25 cellular contexts compared by ENCODE assay signal in the genomic region with DNA sequence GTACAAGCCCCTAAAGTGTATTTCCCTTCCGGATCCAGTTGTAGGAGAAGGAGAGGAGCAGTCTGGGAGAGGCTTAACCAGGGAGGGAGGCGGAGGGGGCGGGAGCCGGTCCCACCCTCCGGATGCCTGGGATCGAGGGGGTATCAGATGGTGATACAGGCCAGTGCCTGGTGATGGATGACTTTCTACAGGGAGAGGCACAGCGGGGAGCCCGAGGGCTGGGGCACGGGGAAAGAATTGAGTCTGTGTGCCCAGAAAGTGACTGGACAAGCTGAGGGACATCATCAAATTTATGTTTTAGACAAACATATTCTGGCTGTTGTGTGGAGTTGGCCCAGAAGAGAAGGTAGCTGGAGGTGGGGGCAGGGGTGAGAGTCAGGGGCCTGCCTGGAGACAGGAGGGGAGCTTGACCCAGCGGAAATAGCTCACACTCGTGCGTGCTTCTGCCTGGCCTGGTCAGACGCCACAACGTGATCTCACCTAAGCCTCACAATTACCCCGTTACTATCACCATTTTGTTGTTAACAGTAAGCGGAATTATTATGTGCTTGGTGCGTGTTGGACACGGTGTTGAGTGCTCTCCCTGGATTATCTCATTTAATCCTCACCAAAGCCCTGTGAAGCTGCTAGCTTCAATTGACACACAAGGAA. TPM values are rescaled to one million over a fixed set of nuclear protein-coding genes. Genes with fewer than 3 reads are reported as not detected.
A peak's percentile ranks its signal among the peaks of the same experiment; 100 is the strongest.
DNase-seq lines count a peak whose midpoint lies in the region; ATAC-seq and TF ChIP-seq lines count a peak whose summit lies in the region.
"Had no signal": no experiment of that assay in that cellular context is flagged by ENCODE, and none has a peak within 500 bp of the region (broad histone marks: within the 10 kb centered on the region; RNA-seq: fewer than 3 reads in every experiment).

No MANE protein-coding gene starts in this region.

- H3K27ac ChIP-seq in WERI-Rb-1: peak overlapping the region; percentile 63
- H3K27ac ChIP-seq: breast epithelium, gastroesophageal sphincter, lower lobe of right lung, thyroid gland had no signal

- peaks cover 92% of the 10 kb centered on the region for H3K36me3 ChIP-seq in WERI-Rb-1
- H3K36me3 ChIP-seq: breast epithelium had no signal

- H3K27me3 Mint-ChIP-seq in stimulated activated memory B cell treated with anti-CD40 and anti-IgM and Interleukin-4, amounts not matched to agents 10 μg/mL and 1 μg/mL and 100 μg/mL, for 72 hours: no peaks in the 10 kb centered on the region
- H3K27me3 Mint-ChIP-seq: activated B cell treated with CpG ODN at 0.5 μM for 24 hours; CD4-positive, CD25-positive, alpha-beta regulatory T cell; effector memory CD8-positive, alpha-beta T cell; IgD-negative memory B cell had no signal

- H3K27ac Mint-ChIP-seq in stimulated activated memory B cell treated with anti-CD40 and anti-IgM and Interleukin-4, amounts not matched to agents 10 μg/mL and 1 μg/mL and 100 μg/mL, for 72 hours: peak overlapping the region; percentile 20
- H3K27ac Mint-ChIP-seq: activated B cell treated with CpG ODN at 0.5 μM for 24 hours had no signal

- H3K4me3 ChIP-seq in WERI-Rb-1 (ENCODE audit: low read depth, low read length) (peak overlapping the region; percentile 11; the same call in 1 of the 2 replicates), lower leg skin (ENCODE audit: low read depth, poor library complexity, severe bottlenecking) (no peak overlapping the region)
- H3K4me3 ChIP-seq: breast epithelium, gastroesophageal sphincter, lower lobe of right lung, thyroid gland had no signal

- H3K9me3 Mint-ChIP-seq in stimulated activated memory B cell treated with anti-CD40 and anti-IgM and Interleukin-4, amounts not matched to agents 10 μg/mL and 1 μg/mL and 100 μg/mL, for 72 hours: no peaks in the 10 kb centered on the region
- H3K9me3 Mint-ChIP-seq: activated B cell treated with CpG ODN at 0.5 μM for 24 hours; effector memory CD8-positive, alpha-beta T cell; IgD-negative memory B cell had no signal

- H3K36me3 Mint-ChIP-seq in stimulated activated memory B cell treated with anti-CD40 and anti-IgM and Interleukin-4, amounts not matched to agents 10 μg/mL and 1 μg/mL and 100 μg/mL, for 72 hours: peaks cover 93% of the 10 kb centered on the region

- DNase-seq in GM13977 (ENCODE audit: low spot score) (peak; percentile 5), WERI-Rb-1 (peak; percentile 75), lower leg skin (ENCODE audit: low spot score in 2 of 2) (peak; percentile 6 to 62), NOMO-1 (lab: John Stamatoyannopoulos, UW; ENCODE audit: unreplicated experiment in 2 of 2) (no peak), dedifferentiated amniotic fluid mesenchymal stem cell (ENCODE audit: extremely low spot score) (no peak), NCI-H2227 treated with DMSO at 0.1 percent for 48 hours (lab: John Stamatoyannopoulos, UW) (no peak)
- DNase-seq: activated B cell treated with CpG ODN at 0.5 μM for 24 hours; amygdala; CD4-positive, CD25-positive, alpha-beta regulatory T cell; effector memory CD8-positive, alpha-beta T cell; EL; kidney; lower lobe of right lung; NCI-H1092 treated with DMSO at 0.1 percent for 48 hours; NCI-H2029 treated with DMSO at 0.1 percent for 48 hours; NCI-H345; NCI-H774; nucleus accumbens; Right ventricle myocardium superior; thyroid gland had no signal

- H3K4me3 Mint-ChIP-seq in stimulated activated memory B cell treated with anti-CD40 and anti-IgM and Interleukin-4, amounts not matched to agents 10 μg/mL and 1 μg/mL and 100 μg/mL, for 72 hours: no peak overlapping the region
- H3K4me3 Mint-ChIP-seq: activated B cell treated with CpG ODN at 0.5 μM for 24 hours; CD4-positive, CD25-positive, alpha-beta regulatory T cell; effector memory CD8-positive, alpha-beta T cell; IgD-negative memory B cell had no signal

- 85 to 87% methylated on average over 18 of the region's 18 CpGs for WGBS in lower leg skin, 2 donors

- no peaks in the 10 kb centered on the region for H3K27me3 ChIP-seq in WERI-Rb-1 (ENCODE audit: insufficient read depth, low read depth, severe bottlenecking)
- H3K27me3 ChIP-seq: breast epithelium, gastroesophageal sphincter, thyroid gland had no signal

- peaks cover 20% of the 10 kb centered on the region for H3K4me1 Mint-ChIP-seq in stimulated activated memory B cell treated with anti-CD40 and anti-IgM and Interleukin-4, amounts not matched to agents 10 μg/mL and 1 μg/mL and 100 μg/mL, for 72 hours

- in situ Hi-C loops in GM13977 (cut with MboI; ENCODE audit: low pct_unique_long_range_greater_than_20kb, low sequenced_read_pairs, unreplicated experiment): no loop called here

- intact Hi-C loops in lower leg skin (cut with DNase I; ENCODE audit: low total_unique reads): no loop called here

- H3K9me3 ChIP-seq in WERI-Rb-1 (ENCODE audit: severe bottlenecking): peaks cover 2% of the 10 kb centered on the region
- H3K9me3 ChIP-seq: breast epithelium, gastroesophageal sphincter, lower lobe of right lung, thyroid gland had no signal

- ATAC-seq in stimulated activated memory B cell treated with anti-CD40 and anti-IgM and Interleukin-4, amounts not matched to agents 10 μg/mL and 1 μg/mL and 100 μg/mL, for 72 hours: no peak
- ATAC-seq in GM18861 (IDR thresholded peaks at IDR 0.05; ENCODE audit: unreplicated experiment): no peak
- ATAC-seq: effector memory CD8-positive, alpha-beta T cell; gastroesophageal sphincter; lower lobe of right lung had no signal

- no peak for TF ChIP-seq CTCF in GM13977 (IDR thresholded peaks at IDR 0.05; ENCODE audit: extremely low read depth, insufficient read depth, missing control alignments)
- no peak for TF ChIP-seq CTCF in WERI-Rb-1 (IDR thresholded peaks at IDR 0.05; ENCODE audit: low read depth, low read length)
- TF ChIP-seq CTCF in lower leg skin (IDR thresholded peaks at IDR 0.05): no peak

- TF ChIP-seq POLR2A in lower leg skin (IDR thresholded peaks at IDR 0.05): no peak

RNA-seq across cellular contexts. Expression of gene AMPD3, which starts 42.4 kb away (rescaled TPM):
- total RNA-seq in lower leg skin: 10 to 100 TPM; 30.2 to 43.3 (median 32.6) TPM

RNA-seq across cellular contexts. Expression of gene RNF141, which starts 43.5 kb away (rescaled TPM):
- total RNA-seq in lower leg skin: 10 to 100 TPM; 70.6 to 74.9 (median 74.2) TPM

Comparison
In these comparisons a context has a peak if more than half of its experiments do, and no peak if none do; other contexts are left out.
1. DNase-seq: peak in GM13977 (single experiment), WERI-Rb-1 (single experiment) and lower leg skin (2 of 2); none in NOMO-1 (0 of 2), dedifferentiated amniotic fluid mesenchymal stem cell (single experiment) and NCI-H2227 treated with DMSO at 0.1 percent for 48 hours (single experiment).